Comparison of ENCODE assay signal across 8 cellular contexts in genomic region chr9:129139993-129140396, GRCh38. TPM values are rescaled to one million over a fixed set of nuclear protein-coding genes. Genes with fewer than 3 reads are reported as not detected.
DNase-seq lines count a peak whose midpoint lies in the region; ATAC-seq and TF ChIP-seq lines count a peak whose summit lies in the region.

No MANE protein-coding gene starts in this region.

- 0 to 1% methylated on average over 11 of the region's 11 CpGs for WGBS in esophagus, 2 donors

- H3K4me1 ChIP-seq in OCI-LY3 (ENCODE audit: low read length), result peaks cover 39% of the 10 kb centered on the region
- H3K4me1 ChIP-seq in esophagus (ENCODE audit: control insufficient read depth in 2 of 2, insufficient read depth in 2 of 2, low read length in 1 of 2), result peaks cover 13 to 24% of the 10 kb centered on the region in 2 donors
- H3K4me1 ChIP-seq in mucosa of stomach (ENCODE audit: control insufficient read depth, insufficient read depth, low read length), result peaks cover 56% of the 10 kb centered on the region

- peak; percentile 41 for ATAC-seq in GM19468 (IDR thresholded peaks at IDR 0.05; ENCODE audit: extremely low read depth, unreplicated experiment)

- H3K27me3 ChIP-seq in OCI-LY3 (ENCODE audit: low read depth, low read length) (no peaks in the 10 kb centered on the region), esophagus (ENCODE audit: control insufficient read depth in 1 of 2, insufficient read depth in 2 of 2, low read length in 2 of 2) (no peaks in the 10 kb centered on the region), mucosa of stomach (ENCODE audit: control insufficient read depth, insufficient read depth, low read length) (no peaks in the 10 kb centered on the region)

- peak; percentile 94 for DNase-seq in CD1c-positive myeloid dendritic cell (ENCODE audit: extremely low spot score)
- peak; percentile 100 for DNase-seq in HT1080 (ENCODE audit: low read depth)
- DNase-seq in activated T-cell treated with anti-CD3 and anti-CD28 coated beads, Interleukin-2, amount 50 U/mL, for 1 hour, result peak; percentile 74
- peak; percentile 45 to 61 for DNase-seq in stimulated activated CD8-positive, alpha-beta memory T cell treated with anti-CD3 and anti-CD28 coated beads, Interleukin-7, amount 100 ng/mL, for 1 hour (ENCODE audit: low read depth in 2 of 2)

- H3K4me3 ChIP-seq in OCI-LY3 (ENCODE audit: low read length) (peak overlapping the region; percentile 65), esophagus (ENCODE audit: low read depth in 1 of 2, low read length in 2 of 2) (peak overlapping the region; percentile 40 to 44), mucosa of stomach (ENCODE audit: low read length) (peak overlapping the region; percentile 57)

- H3K27ac ChIP-seq in OCI-LY3 (ENCODE audit: low read length) (peak overlapping the region; percentile 91), esophagus (ENCODE audit: low read depth in 2 of 2, low read length in 1 of 2) (peak overlapping the region; percentile 99 to 100)

- peak overlapping the region; percentile 87 for H3K4me2 ChIP-seq in OCI-LY3 (ENCODE audit: low read length)

- no peak overlapping the region for H2AFZ ChIP-seq in OCI-LY3 (ENCODE audit: low read depth, low read length)

- H3K36me3 ChIP-seq in OCI-LY3 (replicated peaks; ENCODE audit: low read depth, low read length) (peaks cover 39% of the 10 kb centered on the region), esophagus (ENCODE audit: control insufficient read depth in 2 of 2, insufficient read depth in 2 of 2, low read length in 1 of 2) (peaks cover 2 to 30% of the 10 kb centered on the region in 2 donors), mucosa of stomach (ENCODE audit: control insufficient read depth, insufficient read depth, low read length) (peaks cover 18% of the 10 kb centered on the region)

- no peaks in the 10 kb centered on the region for H3K79me2 ChIP-seq in OCI-LY3 (ENCODE audit: low read length)

- H3K9ac ChIP-seq in OCI-LY3 (ENCODE audit: low read length) (peak overlapping the region; percentile 61), mucosa of stomach (ENCODE audit: low read length) (peak overlapping the region; percentile 95)

- H4K20me1 ChIP-seq in OCI-LY3 (ENCODE audit: insufficient read depth, low read length), result peaks cover 15% of the 10 kb centered on the region; the same call in 1 of the 2 replicates

- H3K9me3 ChIP-seq in OCI-LY3 (ENCODE audit: insufficient read depth, low read length) (no peaks in the 10 kb centered on the region), esophagus (ENCODE audit: control insufficient read depth in 2 of 2, insufficient read depth in 1 of 2, low read depth in 1 of 2, low read length in 1 of 2) (no peaks in the 10 kb centered on the region), mucosa of stomach (ENCODE audit: control insufficient read depth, low read length) (no peaks in the 10 kb centered on the region)

- TF ChIP-seq CTCF in OCI-LY3 (IDR thresholded peaks at IDR 0.05; ENCODE audit: low read depth, low read length), result no peak

RNA-seq across cellular contexts. Expression of gene PTPA, which starts 28.8 kb away (rescaled TPM):
- 167 and 214 TPM in 2 replicates for total RNA-seq in HT1080 (2014; rRNA removed; shearing (Covaris generic))
- 110 and 122 TPM in 2 replicates for polyA plus RNA-seq in HT1080 (2015; cell fraction: cytosol; rRNA removed)
- polyA plus RNA-seq in HT1080 (2015; cell fraction: nucleus; rRNA removed), result 102 and 120 TPM in 2 replicates
- 100 to 1,000 TPM in 1 of 2 donors, 10 to 100 TPM in 1; 80.0 to 126 TPM for polyA plus RNA-seq in esophagus

RNA-seq across cellular contexts. Expression of gene CRAT, which starts 29.4 kb away (rescaled TPM):
- 13.4 and 18.4 TPM in 2 replicates for total RNA-seq in HT1080 (2014; rRNA removed; shearing (Covaris generic))
- polyA plus RNA-seq in HT1080 (2015; cell fraction: cytosol; rRNA removed), result 26.5 and 32.5 TPM in 2 replicates
- 28.3 and 29.7 TPM in 2 replicates for polyA plus RNA-seq in HT1080 (2015; cell fraction: nucleus; rRNA removed)
- 10 to 100 TPM; 26.6 to 36.7 TPM for polyA plus RNA-seq in esophagus

RNA-seq across cellular contexts. Expression of gene IER5L, which starts 38.1 kb away (rescaled TPM):
- 58.9 and 76.5 TPM in 2 replicates for total RNA-seq in HT1080 (2014; rRNA removed; shearing (Covaris generic))
- polyA plus RNA-seq in HT1080 (2015; cell fraction: cytosol; rRNA removed), result 20.3 and 22.7 TPM in 2 replicates
- 23.0 and 25.0 TPM in 2 replicates for polyA plus RNA-seq in HT1080 (2015; cell fraction: nucleus; rRNA removed)
- 1 to 10 TPM; 5.4 to 8.4 TPM for polyA plus RNA-seq in esophagus

RNA-seq across cellular contexts. Expression of gene DOLPP1, which starts 59.1 kb away (rescaled TPM):
- 20.5 and 23.8 TPM in 2 replicates for total RNA-seq in HT1080 (2014; rRNA removed; shearing (Covaris generic))
- polyA plus RNA-seq in HT1080 (2015; cell fraction: cytosol; rRNA removed), result 15.6 and 16.6 TPM in 2 replicates
- 17.9 and 19.5 TPM in 2 replicates for polyA plus RNA-seq in HT1080 (2015; cell fraction: nucleus; rRNA removed)
- polyA plus RNA-seq in esophagus, result 10 to 100 TPM; 11.4 to 16.5 TPM

Comparison
In these comparisons a context has a peak if more than half of its experiments do, and no peak if none do; other contexts are left out.
1. Peak in every context shown above with its lines: DNase-seq, ATAC-seq, H3K4me3 ChIP-seq and H3K27ac ChIP-seq.